25 cellular contexts compared by ENCODE assay signal in the genomic region with DNA sequence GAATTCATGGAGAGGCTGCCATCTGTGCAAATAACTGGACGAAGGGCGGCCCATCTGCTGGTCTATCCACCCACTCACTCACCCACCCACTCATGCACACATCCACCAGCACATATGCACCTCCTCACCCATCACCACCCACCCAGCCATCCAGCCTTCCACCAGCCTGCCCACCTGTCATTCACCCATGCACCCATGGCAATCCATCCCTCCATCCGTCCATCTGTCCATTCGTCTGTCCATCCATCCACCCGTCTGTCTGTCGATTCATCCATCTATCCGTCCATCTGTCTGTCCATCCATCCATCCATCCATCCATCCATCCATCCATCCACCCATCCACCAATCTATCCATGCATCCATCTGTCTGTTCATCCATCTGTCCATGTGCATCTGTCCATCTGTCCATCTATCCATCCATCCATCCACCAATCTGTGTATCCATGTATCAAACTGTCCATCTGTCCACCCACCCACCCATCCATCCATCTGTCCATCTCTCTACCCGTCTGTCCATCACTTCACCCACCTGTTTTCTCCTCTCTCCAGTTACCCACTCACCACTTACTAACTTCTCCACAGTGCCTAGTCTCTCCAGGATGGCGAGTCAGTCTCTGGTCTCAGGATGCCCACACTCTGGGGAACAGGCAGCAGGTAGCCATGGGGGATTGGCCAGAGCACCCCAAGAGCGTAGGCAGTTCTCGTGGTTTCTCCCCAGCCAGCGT. TPM values are rescaled to one million over a fixed set of nuclear protein-coding genes. Genes with fewer than 3 reads are reported as not detected.
"Had no signal": no experiment of that assay in that cellular context is flagged by ENCODE, and none has a peak within 500 bp of the region (broad histone marks: within the 10 kb centered on the region; RNA-seq: fewer than 3 reads in every experiment).

No MANE protein-coding gene starts in this region.

- H3K9me3 ChIP-seq: colonic mucosa, esophagus squamous epithelium, neutrophil, ovary, right atrium auricular region, sigmoid colon, stomach, thoracic aorta, transverse colon had no signal

- H3K4me1 ChIP-seq: colonic mucosa, esophagus squamous epithelium, left ventricle myocardium inferior, right atrium auricular region, sigmoid colon, stomach, transverse colon had no signal

- H3K4me3 ChIP-seq: colonic mucosa, esophagus squamous epithelium, left ventricle myocardium inferior, lung, ovary, right atrium auricular region, sigmoid colon, skin epidermis, stomach, thoracic aorta, transverse colon had no signal

- H3K9me3 Mint-ChIP-seq: nephron progenitor cell had no signal

- H3K36me3 ChIP-seq: colonic mucosa, esophagus squamous epithelium, left ventricle myocardium inferior, neutrophil, ovary, right atrium auricular region, sigmoid colon, stomach, thoracic aorta, transverse colon had no signal

- DNase-seq: cerebellar nuclear complex; colonic mucosa; dermis blood vessel endothelial cell; esophagus squamous epithelium; foreskin fibroblast; hippocampal formation; kidney glomerular epithelial cell; left ventricle myocardium inferior; mesenchymal stem cell; midbrain; sigmoid colon; stimulated activated CD4-positive, alpha-beta T cell treated with anti-CD3 and anti-CD28 coated beads, Interleukin-12 subunit alpha, Interleukin-12 subunit beta, amount 100 ng/mL, for 4 hours; stimulated activated naive CD4-positive, alpha-beta T cell; stomach; substantia nigra; transverse colon had no signal

- H3K27ac Mint-ChIP-seq: nephron progenitor cell had no signal

- H3K27me3 ChIP-seq: colonic mucosa, ovary, right atrium auricular region had no signal

- H3K27ac ChIP-seq: colonic mucosa, esophagus squamous epithelium, left ventricle myocardium inferior, neutrophil, ovary, right atrium auricular region, sigmoid colon, skin epidermis, stomach, thoracic aorta, transverse colon had no signal

- H3K4me3 Mint-ChIP-seq: nephron progenitor cell had no signal

- H3K4me1 Mint-ChIP-seq: nephron progenitor cell had no signal

RNA-seq across cellular contexts. Expression of gene TRPM5, which starts 8.9 kb away (rescaled TPM):
- total RNA-seq: dermis blood vessel endothelial cell, epithelial cell of proximal tubule, esophagus squamous epithelium, left ventricle myocardium inferior, posterior vena cava, right atrium auricular region, sigmoid colon, thoracic aorta had no signal
